15 cellular contexts compared by ENCODE assay signal in the genomic region with DNA sequence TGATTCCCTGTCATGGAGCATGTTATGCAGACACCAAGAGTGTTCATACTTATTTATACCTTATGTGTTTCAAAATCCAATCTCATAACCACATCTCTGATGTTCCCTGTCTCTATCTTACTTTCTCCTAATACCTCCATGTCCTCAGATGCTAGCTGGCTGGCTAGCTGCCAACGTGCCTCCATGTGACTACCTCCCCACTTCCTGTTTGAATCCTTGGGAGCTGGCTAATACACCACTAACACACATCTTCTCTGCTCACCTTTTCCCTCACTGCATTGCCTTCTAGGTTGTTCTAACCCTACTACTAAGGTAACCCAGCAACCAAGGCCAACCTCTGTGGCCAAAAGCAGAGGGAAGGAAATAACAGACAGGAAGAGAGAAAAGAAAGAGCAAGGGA. TPM values are rescaled to one million over a fixed set of nuclear protein-coding genes. Genes with fewer than 3 reads are reported as not detected.
DNase-seq lines count a peak whose midpoint lies in the region; ATAC-seq, FAIRE-seq and TF ChIP-seq lines count a peak whose summit lies in the region.
"Had no signal": no experiment of that assay in that cellular context is flagged by ENCODE, and none has a peak within 500 bp of the region (broad histone marks: within the 10 kb centered on the region; RNA-seq: fewer than 3 reads in every experiment).

No MANE protein-coding gene starts in this region.

- no TSS peak for BruUV-seq in MCF 10A (replicated peaks; lab: Mats Ljungman, UMichigan)

- no peaks in the 10 kb centered on the region for H3K36me3 ChIP-seq in breast epithelium
- no peaks in the 10 kb centered on the region for H3K36me3 ChIP-seq in small intestine (ENCODE audit: control insufficient read depth in 2 of 2, insufficient read depth in 2 of 2, low read length in 2 of 2)
- H3K36me3 ChIP-seq: colonic mucosa, right lobe of liver had no signal

- H3K27me3 Mint-ChIP-seq in MCF 10A (ENCODE audit: insufficient read depth, unreplicated experiment): no peaks in the 10 kb centered on the region

- H3K27ac ChIP-seq in breast epithelium (no peak overlapping the region), small intestine (ENCODE audit: low read depth in 1 of 2, low read length in 1 of 2) (no peak overlapping the region)
- H3K27ac ChIP-seq: colonic mucosa, heart left ventricle, right lobe of liver had no signal

- CTCF ChIA-PET in MCF 10A (lab: Yijun Ruan, JAX): interaction anchor here (0.7 to 1.0 kb wide), 3 partner anchors 13 to 1719 kb away, joined by 3 to 4 read pairs (median 3); no protein-coding TSS in a partner anchor

- TF ChIP-seq CTCF in MCF 10A (IDR thresholded peaks at IDR 0.05; ENCODE audit: unreplicated experiment): no peak
- TF ChIP-seq CTCF in breast epithelium (IDR thresholded peaks at IDR 0.05): no peak

- no peak for FAIRE-seq in small intestine (lab: Jason Lieb, UNC)
- FAIRE-seq: D721Med had no signal

- H3K4me1 ChIP-seq in breast epithelium (no peaks in the 10 kb centered on the region), small intestine (ENCODE audit: control insufficient read depth in 2 of 2, insufficient read depth in 1 of 2, low read depth in 1 of 2, low read length in 1 of 2) (no peaks in the 10 kb centered on the region)
- H3K4me1 ChIP-seq: colonic mucosa, heart left ventricle, right lobe of liver had no signal

- H3K9me3 ChIP-seq in breast epithelium: peaks cover 0 to 19% of the 10 kb centered on the region in 2 donors
- no peaks in the 10 kb centered on the region for H3K9me3 ChIP-seq in small intestine (ENCODE audit: control insufficient read depth, low read depth)
- H3K9me3 ChIP-seq: colonic mucosa, right lobe of liver had no signal

- H3K4me3 Mint-ChIP-seq in MCF 10A (ENCODE audit: unreplicated experiment): no peak overlapping the region

- peaks cover 13% of the 10 kb centered on the region for H3K9me3 Mint-ChIP-seq in MCF 10A (ENCODE audit: unreplicated experiment)

- H3K4me1 Mint-ChIP-seq in MCF 10A (ENCODE audit: insufficient read depth, unreplicated experiment): peaks cover 7% of the 10 kb centered on the region

- POLR2A ChIA-PET in MCF 10A (lab: Yijun Ruan, JAX): interaction anchor here (0.6 kb wide), 1 partner anchor 288 kb away, joined by 3 read pairs; no protein-coding TSS in a partner anchor

- no peak overlapping the region for H3K27ac Mint-ChIP-seq in MCF 10A (ENCODE audit: low read depth, unreplicated experiment)

- peak; percentile 30 for DNase-seq in MCF 10A (ENCODE audit: unreplicated experiment)
- no peak for DNase-seq in breast epithelium (ENCODE audit: low spot score in 2 of 2)
- DNase-seq in Jurkat, Clone E6-1 (ENCODE audit: low read depth, low spot score): peak; percentile 78
- peak; percentile 57 for DNase-seq in amniotic epithelial cell (ENCODE audit: low read depth)
- DNase-seq in small intestine: peak; percentile 8
- no peak for DNase-seq in RKO (ENCODE audit: low spot score)
- no peak for DNase-seq in activated CD8-positive, alpha-beta memory T cell treated with anti-CD3 and anti-CD28 coated beads for 24 hours
- DNase-seq: colonic mucosa, HCEC 1CT, NCI-H2107, right lobe of liver, SW 1271 had no signal

- TF ChIP-seq POLR2A in breast epithelium (IDR thresholded peaks at IDR 0.05): no peak

- no peaks in the 10 kb centered on the region for H3K27me3 ChIP-seq in breast epithelium
- H3K27me3 ChIP-seq in small intestine (ENCODE audit: control insufficient read depth in 2 of 2, insufficient read depth in 2 of 2, low read length in 2 of 2): no peaks in the 10 kb centered on the region
- H3K27me3 ChIP-seq: colonic mucosa, heart left ventricle, right lobe of liver had no signal

- 56 to 75% (median 64%) methylated on average over 1 of the region's 1 CpG for WGBS in small intestine, 3 donors

- H3K4me3 ChIP-seq in breast epithelium (no peak overlapping the region), small intestine (ENCODE audit: low read depth in 1 of 2, low read length in 2 of 2) (no peak overlapping the region)
- H3K4me3 ChIP-seq in Jurkat, Clone E6-1 (ENCODE audit: low read length): no peak overlapping the region
- H3K4me3 ChIP-seq: colonic mucosa, heart left ventricle, right lobe of liver had no signal

- ATAC-seq in GM21717 (IDR thresholded peaks at IDR 0.05; ENCODE audit: unreplicated experiment): no peak
- ATAC-seq: heart left ventricle, right lobe of liver had no signal

- intact Hi-C loops in MCF 10A (cut with micrococcal nuclease) (no loop called here), breast epithelium (cut with DNase I; ENCODE audit: low total_unique reads) (no loop called here)

- peaks cover 14% of the 10 kb centered on the region for H3K36me3 Mint-ChIP-seq in MCF 10A (ENCODE audit: insufficient read depth, unreplicated experiment)

RNA-seq across cellular contexts. Expression of a gene that starts 27.3 kb away (rescaled TPM):
- total RNA-seq in MCF 10A (2022) (18.4 and 22.9 TPM in 2 replicates), breast epithelium (10 to 100 TPM; 10.1 to 21.0 (median 16.2) TPM)
- 36.4 TPM for polyA plus RNA-seq in Jurkat, Clone E6-1 (2012; ENCODE audit: insufficient read depth, insufficient read length)
- 1 to 10 TPM; 4.1 to 6.8 (median 4.5) TPM for polyA plus RNA-seq in small intestine

RNA-seq across cellular contexts. Expression of a gene that starts 39.3 kb away (rescaled TPM):
- total RNA-seq in MCF 10A (2022): not detected in 2 replicates
- not detected for total RNA-seq in breast epithelium
- polyA plus RNA-seq in Jurkat, Clone E6-1 (2012; ENCODE audit: insufficient read depth, insufficient read length): not detected
- not detected for polyA plus RNA-seq in small intestine
- total RNA-seq: colonic mucosa, heart left ventricle, right lobe of liver had no signal
- polyA plus RNA-seq: heart left ventricle had no signal

RNA-seq across cellular contexts. Expression of a gene that starts 49.6 kb away (rescaled TPM):
- total RNA-seq in MCF 10A (2022) (not detected in 2 replicates), breast epithelium (not detected)
- not detected for polyA plus RNA-seq in Jurkat, Clone E6-1 (2012; ENCODE audit: insufficient read depth, insufficient read length)
- polyA plus RNA-seq in small intestine: not detected
- total RNA-seq: colonic mucosa, heart left ventricle, right lobe of liver had no signal
- polyA plus RNA-seq: heart left ventricle had no signal

RNA-seq across cellular contexts. Expression of a gene that starts 54.7 kb away (rescaled TPM):
- total RNA-seq in MCF 10A (2022): 105 and 108 TPM in 2 replicates
- 10 to 100 TPM; 65.8 to 78.3 (median 65.9) TPM for total RNA-seq in breast epithelium
- 66.5 TPM for polyA plus RNA-seq in Jurkat, Clone E6-1 (2012; ENCODE audit: insufficient read depth, insufficient read length)
- 10 to 100 TPM; 43.5 to 44.5 (median 43.7) TPM for polyA plus RNA-seq in small intestine

RNA-seq across cellular contexts. Expression of a gene that starts 54.9 kb away (rescaled TPM):
- total RNA-seq in MCF 10A (2022): not detected in 2 replicates
- not detected for total RNA-seq in breast epithelium
- not detected for polyA plus RNA-seq in Jurkat, Clone E6-1 (2012; ENCODE audit: insufficient read depth, insufficient read length)
- polyA plus RNA-seq in small intestine: not detected
- total RNA-seq: colonic mucosa, heart left ventricle, right lobe of liver had no signal
- polyA plus RNA-seq: heart left ventricle had no signal

Comparison
In these comparisons a context has a peak if more than half of its experiments do, and no peak if none do; other contexts are left out.
1. DNase-seq: peak in MCF 10A (single experiment), Jurkat, Clone E6-1 (single experiment), amniotic epithelial cell (single experiment) and small intestine (single experiment); none in breast epithelium (0 of 2), RKO (single experiment) and activated CD8-positive, alpha-beta memory T cell treated with anti-CD3 and anti-CD28 coated beads for 24 hours (single experiment).